1 cellular context compared by ENCODE assay signal in genomic region chr6:105373481-105373880, GRCh38.
TF ChIP-seq lines count a peak whose summit lies in the region.

No MANE protein-coding gene starts in this region.

TF ChIP-seq in GM23338, 12 proteins besides CTCF, POLR2A, EP300 and RAD21 (continued from another document):
- TF ChIP-seq, protein P1, sequence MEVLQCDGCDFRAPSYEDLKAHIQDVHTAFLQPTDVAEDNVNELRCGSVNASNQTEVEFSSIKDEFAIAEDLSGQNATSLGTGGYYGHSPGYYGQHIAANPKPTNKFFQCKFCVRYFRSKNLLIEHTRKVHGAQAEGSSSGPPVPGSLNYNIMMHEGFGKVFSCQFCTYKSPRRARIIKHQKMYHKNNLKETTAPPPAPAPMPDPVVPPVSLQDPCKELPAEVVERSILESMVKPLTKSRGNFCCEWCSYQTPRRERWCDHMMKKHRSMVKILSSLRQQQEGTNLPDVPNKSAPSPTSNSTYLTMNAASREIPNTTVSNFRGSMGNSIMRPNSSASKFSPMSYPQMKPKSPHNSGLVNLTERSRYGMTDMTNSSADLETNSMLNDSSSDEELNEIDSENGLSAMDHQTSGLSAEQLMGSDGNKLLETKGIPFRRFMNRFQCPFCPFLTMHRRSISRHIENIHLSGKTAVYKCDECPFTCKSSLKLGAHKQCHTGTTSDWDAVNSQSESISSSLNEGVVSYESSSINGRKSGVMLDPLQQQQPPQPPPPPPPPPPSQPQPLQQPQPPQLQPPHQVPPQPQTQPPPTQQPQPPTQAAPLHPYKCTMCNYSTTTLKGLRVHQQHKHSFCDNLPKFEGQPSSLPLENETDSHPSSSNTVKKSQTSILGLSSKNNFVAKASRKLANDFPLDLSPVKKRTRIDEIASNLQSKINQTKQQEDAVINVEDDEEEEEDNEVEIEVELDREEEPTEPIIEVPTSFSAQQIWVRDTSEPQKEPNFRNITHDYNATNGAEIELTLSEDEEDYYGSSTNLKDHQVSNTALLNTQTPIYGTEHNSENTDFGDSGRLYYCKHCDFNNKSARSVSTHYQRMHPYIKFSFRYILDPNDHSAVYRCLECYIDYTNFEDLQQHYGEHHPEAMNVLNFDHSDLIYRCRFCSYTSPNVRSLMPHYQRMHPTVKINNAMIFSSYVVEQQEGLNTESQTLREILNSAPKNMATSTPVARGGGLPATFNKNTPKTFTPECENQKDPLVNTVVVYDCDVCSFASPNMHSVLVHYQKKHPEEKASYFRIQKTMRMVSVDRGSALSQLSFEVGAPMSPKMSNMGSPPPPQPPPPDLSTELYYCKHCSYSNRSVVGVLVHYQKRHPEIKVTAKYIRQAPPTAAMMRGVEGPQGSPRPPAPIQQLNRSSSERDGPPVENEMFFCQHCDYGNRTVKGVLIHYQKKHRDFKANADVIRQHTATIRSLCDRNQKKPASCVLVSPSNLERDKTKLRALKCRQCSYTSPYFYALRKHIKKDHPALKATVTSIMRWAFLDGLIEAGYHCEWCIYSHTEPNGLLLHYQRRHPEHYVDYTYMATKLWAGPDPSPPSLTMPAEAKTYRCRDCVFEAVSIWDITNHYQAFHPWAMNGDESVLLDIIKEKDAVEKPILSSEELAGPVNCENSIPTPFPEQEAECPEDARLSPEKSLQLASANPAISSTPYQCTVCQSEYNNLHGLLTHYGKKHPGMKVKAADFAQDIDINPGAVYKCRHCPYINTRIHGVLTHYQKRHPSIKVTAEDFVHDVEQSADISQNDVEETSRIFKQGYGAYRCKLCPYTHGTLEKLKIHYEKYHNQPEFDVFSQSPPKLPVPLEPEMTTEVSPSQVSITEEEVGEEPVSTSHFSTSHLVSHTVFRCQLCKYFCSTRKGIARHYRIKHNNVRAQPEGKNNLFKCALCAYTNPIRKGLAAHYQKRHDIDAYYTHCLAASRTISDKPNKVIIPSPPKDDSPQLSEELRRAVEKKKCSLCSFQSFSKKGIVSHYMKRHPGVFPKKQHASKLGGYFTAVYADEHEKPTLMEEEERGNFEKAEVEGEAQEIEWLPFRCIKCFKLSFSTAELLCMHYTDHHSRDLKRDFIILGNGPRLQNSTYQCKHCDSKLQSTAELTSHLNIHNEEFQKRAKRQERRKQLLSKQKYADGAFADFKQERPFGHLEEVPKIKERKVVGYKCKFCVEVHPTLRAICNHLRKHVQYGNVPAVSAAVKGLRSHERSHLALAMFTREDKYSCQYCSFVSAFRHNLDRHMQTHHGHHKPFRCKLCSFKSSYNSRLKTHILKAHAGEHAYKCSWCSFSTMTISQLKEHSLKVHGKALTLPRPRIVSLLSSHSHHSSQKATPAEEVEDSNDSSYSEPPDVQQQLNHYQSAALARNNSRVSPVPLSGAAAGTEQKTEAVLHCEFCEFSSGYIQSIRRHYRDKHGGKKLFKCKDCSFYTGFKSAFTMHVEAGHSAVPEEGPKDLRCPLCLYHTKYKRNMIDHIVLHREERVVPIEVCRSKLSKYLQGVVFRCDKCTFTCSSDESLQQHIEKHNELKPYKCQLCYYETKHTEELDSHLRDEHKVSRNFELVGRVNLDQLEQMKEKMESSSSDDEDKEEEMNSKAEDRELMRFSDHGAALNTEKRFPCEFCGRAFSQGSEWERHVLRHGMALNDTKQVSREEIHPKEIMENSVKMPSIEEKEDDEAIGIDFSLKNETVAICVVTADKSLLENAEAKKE (CRISPR knock-in tag; IDR thresholded peaks at IDR 0.05) = no peak
- TF ChIP-seq STAT1 (IDR thresholded peaks at IDR 0.05; ENCODE audit: unreplicated experiment) (no peak), ZNF331 (CRISPR knock-in tag; IDR thresholded peaks at IDR 0.05; ENCODE audit: low read depth) (no peak), POLR2AphosphoS5 (IDR thresholded peaks at IDR 0.05; ENCODE audit: low read depth) (no peak), CREB1 (CRISPR knock-in tag; IDR thresholded peaks at IDR 0.05; ENCODE audit: low read depth) (no peak), JUNB (IDR thresholded peaks at IDR 0.05; ENCODE audit: unreplicated experiment) (no peak)
- TF ChIP-seq, protein P2, sequence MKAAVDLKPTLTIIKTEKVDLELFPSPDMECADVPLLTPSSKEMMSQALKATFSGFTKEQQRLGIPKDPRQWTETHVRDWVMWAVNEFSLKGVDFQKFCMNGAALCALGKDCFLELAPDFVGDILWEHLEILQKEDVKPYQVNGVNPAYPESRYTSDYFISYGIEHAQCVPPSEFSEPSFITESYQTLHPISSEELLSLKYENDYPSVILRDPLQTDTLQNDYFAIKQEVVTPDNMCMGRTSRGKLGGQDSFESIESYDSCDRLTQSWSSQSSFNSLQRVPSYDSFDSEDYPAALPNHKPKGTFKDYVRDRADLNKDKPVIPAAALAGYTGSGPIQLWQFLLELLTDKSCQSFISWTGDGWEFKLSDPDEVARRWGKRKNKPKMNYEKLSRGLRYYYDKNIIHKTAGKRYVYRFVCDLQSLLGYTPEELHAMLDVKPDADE (IDR thresholded peaks at IDR 0.05) = no peak
TF ChIP-seq in GM23338: peak in this region for 0.
